In the genomic region with DNA sequence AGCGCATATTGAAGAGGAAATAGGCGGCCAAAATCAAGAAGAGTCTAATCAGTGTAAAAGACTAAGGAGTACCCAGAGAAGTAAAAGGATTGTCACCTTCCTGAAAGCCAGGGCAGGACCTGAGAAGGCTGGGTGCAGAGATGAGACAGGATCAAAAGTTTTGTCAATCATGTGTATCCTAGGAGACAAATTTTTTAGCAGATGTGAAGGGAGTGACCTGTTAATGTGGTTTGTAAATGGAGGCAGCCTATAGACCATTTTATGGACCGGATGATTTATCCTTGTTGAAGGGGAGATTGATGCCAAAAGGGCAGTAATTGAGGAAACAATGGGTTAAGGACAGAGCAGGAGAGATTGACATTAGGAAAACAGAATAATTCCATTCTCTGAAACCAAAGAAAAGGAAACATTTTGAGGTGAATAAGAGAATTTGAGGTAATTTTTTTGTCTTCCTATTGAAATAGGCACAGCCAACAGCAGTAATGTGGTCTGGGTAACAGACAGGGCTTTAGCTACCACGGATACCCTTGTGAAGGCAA, we compare ENCODE assay signal across 8 cellular contexts. TPM values are rescaled to one million over a fixed set of nuclear protein-coding genes. Genes with fewer than 3 reads are reported as not detected.
DNase-seq lines count a peak whose midpoint lies in the region; ATAC-seq and TF ChIP-seq lines count a peak whose summit lies in the region.

No MANE protein-coding gene starts in this region.

- no peaks in the 10 kb centered on the region for H3K27me3 ChIP-seq in DOHH2 (ENCODE audit: control insufficient read depth, low read length)

- no peaks in the 10 kb centered on the region for H3K9me3 Mint-ChIP-seq in HFFc6

- no peaks in the 10 kb centered on the region for H3K9me2 ChIP-seq in DOHH2 (replicated peaks; ENCODE audit: control insufficient read depth, low read length)

- TF ChIP-seq CTCF in DOHH2 (IDR thresholded peaks at IDR 0.05; ENCODE audit: low read depth, low read length, poor library complexity, severe bottlenecking) (no peak), HFFc6 (IDR thresholded peaks at IDR 0.05) (no peak), VCaP (conservative IDR thresholded peaks at IDR 0.05) (no peak)

- no peak for ATAC-seq in GM18505 (IDR thresholded peaks at IDR 0.05; ENCODE audit: unreplicated experiment)

- H3K36me3 Mint-ChIP-seq in HFFc6 (ENCODE audit: low read depth): no peaks in the 10 kb centered on the region; the same call in 1 of the 2 replicates

- H3K9me3 ChIP-seq in DOHH2 (ENCODE audit: control insufficient read depth, insufficient read depth, low read length): no peaks in the 10 kb centered on the region

- peak overlapping the region; percentile 88 for H3K4me2 ChIP-seq in DOHH2 (ENCODE audit: low read length)

- H3K4me1 Mint-ChIP-seq in HFFc6 (ENCODE audit: low read depth): peaks cover 55% of the 10 kb centered on the region

- H3K27me3 Mint-ChIP-seq in HFFc6 (ENCODE audit: insufficient read depth): no peaks in the 10 kb centered on the region; the same call in 1 of the 2 replicates

- no peak for TF ChIP-seq POLR2A in GM18505 (IDR thresholded peaks at IDR 0.05; ENCODE audit: borderline replicate concordance, extremely low read depth, insufficient read depth, insufficient read length)

- DNase-seq in HFFc6 (no peak), left kidney (ENCODE audit: low read depth, low spot score) (peak; percentile 47), NCI-H1048 (lab: John Stamatoyannopoulos, UW) (no peak), NCI-H2107 treated with DMSO at 0.1 percent for 48 hours (lab: John Stamatoyannopoulos, UW; ENCODE audit: unreplicated experiment) (no peak)
- no peak for DNase-seq in stimulated activated CD4-positive, alpha-beta T cell treated with anti-CD3 and anti-CD28 coated beads, Interleukin-1b, Interleukin-23, amount 100 ng/mL, for 48 hours

- H4K20me1 ChIP-seq in DOHH2 (ENCODE audit: control insufficient read depth, insufficient read depth, low read depth, low read length): no peaks in the 10 kb centered on the region

- H3K4me1 ChIP-seq in DOHH2 (ENCODE audit: control insufficient read depth, low read length): peaks cover 31% of the 10 kb centered on the region

- peak overlapping the region; percentile 99 for H3K27ac Mint-ChIP-seq in HFFc6

- H3K4me3 ChIP-seq in DOHH2 (ENCODE audit: low read length): peak overlapping the region; percentile 98

- H3F3A ChIP-seq in DOHH2 (ENCODE audit: control insufficient read depth, insufficient read depth): no peaks in the 10 kb centered on the region

- peaks cover 63% of the 10 kb centered on the region for H3K36me3 ChIP-seq in DOHH2 (ENCODE audit: control insufficient read depth, low read length)

- peak overlapping the region; percentile 99 for H3K4me3 Mint-ChIP-seq in HFFc6

- H3K27ac ChIP-seq in DOHH2 (ENCODE audit: low read depth, low read length) (peak overlapping the region; percentile 84), VCaP (peak overlapping the region; percentile 94)

- H3K79me2 ChIP-seq in DOHH2 (ENCODE audit: control insufficient read depth, low read length): peaks cover 92% of the 10 kb centered on the region

RNA-seq across cellular contexts. Expression of a gene that starts 0.9 kb away (rescaled TPM):
- total RNA-seq in HFFc6 (2021; fragmentation: NEBNext Ultra II Directional; extraction: Animal tissue kit (Norgen Biotek cat#: 25700)): 10 to 100 TPM; 12.7 to 30.2 (median 25.4) TPM

RNA-seq across cellular contexts. Expression of a gene that starts 0.9 kb away (rescaled TPM):
- 1 to 10 TPM; 6.3 to 9.4 (median 9.0) TPM for total RNA-seq in HFFc6 (2021; fragmentation: NEBNext Ultra II Directional; extraction: Animal tissue kit (Norgen Biotek cat#: 25700))
